ENCODE assay signal across 8 cellular contexts in genomic region chr15:98649621-98649995, GRCh38. TPM values are rescaled to one million over a fixed set of nuclear protein-coding genes. Genes with fewer than 3 reads are reported as not detected.
DNase-seq lines count a peak whose midpoint lies in the region; ATAC-seq and TF ChIP-seq lines count a peak whose summit lies in the region.

No MANE protein-coding gene starts in this region.

- H3K9ac ChIP-seq in endodermal cell (ENCODE audit: extremely low read depth, low read length, poor library complexity, severe bottlenecking) (peak overlapping the region; percentile 97), mucosa of stomach (ENCODE audit: low read length) (peak overlapping the region; percentile 77), subcutaneous abdominal adipose tissue (ENCODE audit: low read length in 5 of 5) (peak overlapping the region in 3 of 5 donors; percentile 22 to 74 (median 60))

- TF ChIP-seq CTCF in AG10803 (conservative IDR thresholded peaks at IDR 0.05; ENCODE audit: low read length) (peak; percentile 20; the same call in 1 of the 2 replicates), endodermal cell (conservative IDR thresholded peaks at IDR 0.05) (peak; percentile 32)
- no peak for TF ChIP-seq CTCF in activated CD8-positive, alpha-beta T cell treated with anti-CD3 and anti-CD28 coated beads for 36 hours (IDR thresholded peaks at IDR 0.05)

- H3K27me3 ChIP-seq in endodermal cell (ENCODE audit: control insufficient read depth, insufficient read depth, low read length, poor library complexity, severe bottlenecking): peaks cover under 1% of the 10 kb centered on the region
- H3K27me3 ChIP-seq in mucosa of stomach (ENCODE audit: control insufficient read depth, insufficient read depth, low read length): peaks cover 33% of the 10 kb centered on the region
- H3K27me3 ChIP-seq in subcutaneous abdominal adipose tissue (ENCODE audit: control insufficient read depth in 5 of 5, insufficient read depth in 4 of 5, low read length in 5 of 5): peaks cover 4 to 33% (median 16%) of the 10 kb centered on the region in 5 donors

- H3K27ac ChIP-seq in endodermal cell (ENCODE audit: low read depth, low read length) (peak overlapping the region; percentile 95), subcutaneous abdominal adipose tissue (ENCODE audit: low read depth, low read length) (no peak overlapping the region)

- peak overlapping the region; percentile 75 for H3K27ac Mint-ChIP-seq in activated CD8-positive, alpha-beta T cell treated with anti-CD3 and anti-CD28 coated beads for 36 hours
- H3K27ac Mint-ChIP-seq in endodermal cell: peak overlapping the region; percentile 78

- peaks cover 15% of the 10 kb centered on the region for H3K27me3 Mint-ChIP-seq in activated CD8-positive, alpha-beta T cell treated with anti-CD3 and anti-CD28 coated beads for 36 hours
- peaks cover 1% of the 10 kb centered on the region for H3K27me3 Mint-ChIP-seq in endodermal cell (ENCODE audit: insufficient read depth)

- H3K4me3 ChIP-seq in AG10803 (ENCODE audit: low read length) (peak overlapping the region; percentile 88), endodermal cell (ENCODE audit: low read length) (peak overlapping the region; percentile 96), mucosa of stomach (ENCODE audit: low read length) (peak overlapping the region; percentile 73), subcutaneous abdominal adipose tissue (ENCODE audit: low read depth in 1 of 5, low read length in 5 of 5) (peak overlapping the region in 4 of 5 donors; percentile 68 to 80 (median 75))

- ATAC-seq in activated CD8-positive, alpha-beta T cell treated with anti-CD3 and anti-CD28 coated beads for 36 hours: peak; percentile 3
- ATAC-seq in HG02642 (IDR thresholded peaks at IDR 0.05; ENCODE audit: poor library complexity, unreplicated experiment) (no peak), HG02759 (IDR thresholded peaks at IDR 0.05; ENCODE audit: unreplicated experiment) (no peak)

- H3K4me3 Mint-ChIP-seq in activated CD8-positive, alpha-beta T cell treated with anti-CD3 and anti-CD28 coated beads for 36 hours: peak overlapping the region; percentile 93
- peak overlapping the region; percentile 86 for H3K4me3 Mint-ChIP-seq in endodermal cell

- WGBS in endodermal cell (ENCODE audit: insufficient coverage in 1 of 2, insufficient read length in 1 of 2), 2 experiments: 0 to 2% methylated on average over 11 to 45 of the region's 45 CpGs

- CTCF ChIA-PET in activated CD8-positive, alpha-beta T cell treated with anti-CD3 and anti-CD28 coated beads for 36 hours (lab: Charles Lee): interaction anchor here (3.4 to 3.8 kb wide), 2 partner anchors 11 to 128 kb away, joined by 14 to 24 read pairs; no protein-coding TSS in a partner anchor

- H3K36me3 ChIP-seq in endodermal cell (ENCODE audit: control insufficient read depth, insufficient read depth, low read length) (no peaks in the 10 kb centered on the region), mucosa of stomach (ENCODE audit: control insufficient read depth, insufficient read depth, low read length) (no peaks in the 10 kb centered on the region), subcutaneous abdominal adipose tissue (ENCODE audit: control insufficient read depth in 5 of 5, insufficient read depth in 5 of 5, low read length in 5 of 5) (no peaks in the 10 kb centered on the region)

- intact Hi-C loops in activated CD8-positive, alpha-beta T cell treated with anti-CD3 and anti-CD28 coated beads for 36 hours (cut with micrococcal nuclease): no loop called here

- H3K4me1 Mint-ChIP-seq in activated CD8-positive, alpha-beta T cell treated with anti-CD3 and anti-CD28 coated beads for 36 hours (ENCODE audit: low read depth): peaks cover 35% of the 10 kb centered on the region
- H3K4me1 Mint-ChIP-seq in endodermal cell: peaks cover 23% of the 10 kb centered on the region

- H3K4me1 ChIP-seq in endodermal cell (ENCODE audit: control insufficient read depth, insufficient read depth, low read length): peaks cover 4% of the 10 kb centered on the region
- peaks cover 5% of the 10 kb centered on the region for H3K4me1 ChIP-seq in mucosa of stomach (ENCODE audit: control insufficient read depth, insufficient read depth, low read length)
- H3K4me1 ChIP-seq in subcutaneous abdominal adipose tissue (ENCODE audit: control insufficient read depth in 5 of 5, insufficient read depth in 5 of 5, low read length in 5 of 5): peaks cover 0 to 40% (median 28%) of the 10 kb centered on the region in 5 donors

- DNase-seq in AG10803 (ENCODE audit: low read depth): peak; percentile 21
- peak; percentile 60 for DNase-seq in HuH-7.5 (ENCODE audit: low spot score)
- peak; percentile 61 for DNase-seq in activated CD8-positive, alpha-beta T cell treated with anti-CD3 and anti-CD28 coated beads for 36 hours
- DNase-seq in endodermal cell: peak; percentile 58

- POLR2A ChIA-PET in activated CD8-positive, alpha-beta T cell treated with anti-CD3 and anti-CD28 coated beads for 36 hours (lab: Charles Lee): interaction anchor here (1.0 to 2.0 kb wide), 3 partner anchors 9 to 129 kb away, joined by 3 to 8 read pairs (median 5); no protein-coding TSS in a partner anchor

- no peaks in the 10 kb centered on the region for H3K9me3 Mint-ChIP-seq in activated CD8-positive, alpha-beta T cell treated with anti-CD3 and anti-CD28 coated beads for 36 hours
- no peaks in the 10 kb centered on the region for H3K9me3 Mint-ChIP-seq in endodermal cell

- H3K36me3 Mint-ChIP-seq in activated CD8-positive, alpha-beta T cell treated with anti-CD3 and anti-CD28 coated beads for 36 hours (ENCODE audit: low read depth): peaks cover 8% of the 10 kb centered on the region
- H3K36me3 Mint-ChIP-seq in endodermal cell (ENCODE audit: low read depth): no peaks in the 10 kb centered on the region

- H3K9me3 ChIP-seq in endodermal cell (ENCODE audit: control insufficient read depth, low read length) (no peaks in the 10 kb centered on the region), mucosa of stomach (ENCODE audit: control insufficient read depth, low read length) (no peaks in the 10 kb centered on the region), subcutaneous abdominal adipose tissue (ENCODE audit: control insufficient read depth in 5 of 5, low read length in 5 of 5) (no peaks in the 10 kb centered on the region)

RNA-seq across cellular contexts. Expression of gene IGF1R, which starts 1.3 kb away (rescaled TPM):
- 10 to 100 TPM; 22.8 to 24.7 TPM for total RNA-seq in activated CD8-positive, alpha-beta T cell treated with anti-CD3 and anti-CD28 coated beads for 36 hours
- 100 to 1,000 TPM; 115 to 119 TPM for total RNA-seq in endodermal cell
- polyA plus RNA-seq in endodermal cell (2013, experiment 1 of 2): 54.4 TPM
- 50.2 TPM for polyA plus RNA-seq in endodermal cell (2013, experiment 2 of 2)

Comparison
In these comparisons a context has a peak if more than half of its experiments do, and no peak if none do; other contexts are left out.
1. RNA of gene IGF1R, which starts 1.3 kb away (total RNA-seq): 115 to 119 TPM in endodermal cell; 22.8 to 24.7 TPM in activated CD8-positive, alpha-beta T cell treated with anti-CD3 and anti-CD28 coated beads for 36 hours; every median in the first group is over 4 times any median in the second.
2. Peak in every context shown above with its lines, with median percentiles within 50 percentile points of each other: DNase-seq, H3K4me3 ChIP-seq and H3K9ac ChIP-seq.